Comparison of ENCODE assay signal across 2 cellular contexts in the genomic region with DNA sequence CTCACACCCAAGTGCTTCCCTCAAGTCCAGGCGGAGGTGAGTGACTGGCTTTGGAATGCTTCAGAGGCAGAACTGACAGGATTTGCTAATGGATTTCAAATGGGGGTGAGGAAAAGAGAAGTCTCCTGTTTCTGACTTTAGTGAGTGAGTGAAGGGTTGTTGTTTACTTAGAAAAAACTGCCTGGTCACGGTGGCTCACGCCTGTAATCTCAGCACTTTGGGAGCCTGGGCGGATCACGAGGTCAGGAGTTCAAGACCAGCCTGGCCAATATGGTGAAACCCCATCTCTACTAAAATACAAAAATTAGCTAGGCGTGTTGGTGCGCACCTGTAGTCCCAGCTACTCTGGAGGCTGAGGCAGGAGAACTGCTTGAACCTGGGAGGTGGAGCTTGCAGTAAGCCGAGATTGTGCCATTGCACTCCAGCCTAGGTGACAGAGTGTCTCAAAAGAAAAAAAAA. TPM values are rescaled to one million over a fixed set of nuclear protein-coding genes. Genes with fewer than 3 reads are reported as not detected.
"Had no signal": no experiment of that assay in that cellular context is flagged by ENCODE, and none has a peak within 500 bp of the region (broad histone marks: within the 10 kb centered on the region; RNA-seq: fewer than 3 reads in every experiment).

No MANE protein-coding gene starts in this region.

RNA-seq across cellular contexts. Expression of a gene that starts 11.1 kb away (rescaled TPM):
- total RNA-seq: bronchial epithelial cell had no signal
- polyA plus RNA-seq: cardiac muscle cell had no signal
